In genomic region chr10:124109261-124109660, GRCh38 we compare ENCODE assay signal across 17 cellular contexts.
"Had no signal": no experiment of that assay in that cellular context is flagged by ENCODE, and none has a peak within 500 bp of the region (broad histone marks: within the 10 kb centered on the region; RNA-seq: fewer than 3 reads in every experiment).

No MANE protein-coding gene starts in this region.

- H3K27me3 ChIP-seq: right lobe of liver, transverse colon had no signal

- H3K9me3 ChIP-seq: heart left ventricle, neutrophil, psoas muscle, right lobe of liver, thoracic aorta, transverse colon had no signal

- DNase-seq: cortex of kidney; dorsolateral prefrontal cortex; effector CD8-positive, alpha-beta T cell; heart left ventricle; hypothalamus; kidney glomerular epithelial cell; naive thymus-derived CD4-positive, alpha-beta T cell; nephron progenitor cell; psoas muscle; retina; right lobe of liver; stimulated activated CD4-positive, alpha-beta T cell treated with anti-CD3 and anti-CD28 coated beads, Interleukin-4, amount 100 ng/mL, for 1 hour; stimulated activated CD8-positive, alpha-beta memory T cell treated with anti-CD3 and anti-CD28 coated beads, Interleukin-4, amount 100 ng/mL, for 48 hours; transverse colon had no signal

- H3K36me3 ChIP-seq: heart left ventricle, neutrophil, right lobe of liver, thoracic aorta, transverse colon had no signal

- H3K27ac ChIP-seq: dorsolateral prefrontal cortex, heart left ventricle, neutrophil, psoas muscle, right lobe of liver, thoracic aorta, transverse colon had no signal

- H3K4me3 ChIP-seq: dorsolateral prefrontal cortex, heart left ventricle, psoas muscle, right lobe of liver, thoracic aorta, transverse colon had no signal

- ATAC-seq: heart left ventricle; naive thymus-derived CD4-positive, alpha-beta T cell; psoas muscle; right lobe of liver; stimulated activated effector memory CD8-positive, alpha-beta T cell treated with anti-CD3 and anti-CD28 coated beads, Interleukin-12 subunit alpha, Interleukin-12 subunit beta, amount 100 ng/mL, for 72 hours had no signal
